In the genomic region with DNA sequence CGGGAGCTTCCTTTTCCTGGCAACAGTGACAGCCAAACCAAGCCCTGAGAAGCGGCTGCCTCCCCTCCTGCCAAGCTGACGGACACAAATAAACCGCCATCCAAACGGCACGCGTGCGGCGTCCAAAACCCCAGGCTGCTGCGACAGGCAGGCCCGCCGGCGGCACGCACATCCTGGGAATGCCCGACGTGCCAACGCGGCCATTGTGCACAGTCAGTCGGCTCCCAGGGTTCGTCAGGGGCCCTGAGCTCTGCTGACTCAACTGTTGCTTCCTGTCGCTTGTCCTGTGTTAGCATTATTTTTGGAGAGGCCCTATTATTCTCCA, we compare ENCODE assay signal across 12 cellular contexts. TPM values are rescaled to one million over a fixed set of nuclear protein-coding genes. Genes with fewer than 3 reads are reported as not detected.
DNase-seq lines count a peak whose midpoint lies in the region; ATAC-seq and TF ChIP-seq lines count a peak whose summit lies in the region.
"Had no signal": no experiment of that assay in that cellular context is flagged by ENCODE, and none has a peak within 500 bp of the region (broad histone marks: within the 10 kb centered on the region; RNA-seq: fewer than 3 reads in every experiment).

No MANE protein-coding gene starts in this region.

- H3K4me1 ChIP-seq in SK-N-SH (ENCODE audit: control insufficient read depth in 1 of 2, insufficient read depth in 2 of 2, low read depth in 1 of 2, low read length in 1 of 2) (peaks cover 5 to 49% of the 10 kb centered on the region in 2 experiments; a peak in 3 of 4 replicates), esophagus squamous epithelium (peaks cover 37 to 98% (median 76%) of the 10 kb centered on the region in 3 donors), vagina (peaks cover 82% of the 10 kb centered on the region)

- CTCF ChIA-PET in SK-N-SH (lab: Yijun Ruan, JAX): no interaction called here

- no peak overlapping the region for H3K27ac Mint-ChIP-seq in neural crest cell (ENCODE audit: unreplicated experiment)
- H3K27ac Mint-ChIP-seq in immature natural killer cell: no peak overlapping the region
- H3K27ac Mint-ChIP-seq: activated T-helper 17 cell treated with anti-CD3 and anti-CD28 coated beads, Interleukin-2, amount 50 U/mL, for 72 hours had no signal

- H3K27ac ChIP-seq in SK-N-SH (ENCODE audit: low read depth in 2 of 2, low read length in 1 of 2): peak overlapping the region in 1 of 2 experiments; percentile 72; a peak in 1 of 4 replicates
- H3K27ac ChIP-seq in esophagus squamous epithelium: peak overlapping the region; percentile 83 to 100 (median 98)
- H3K27ac ChIP-seq in vagina: peak overlapping the region; percentile 97

- H3K27me3 Mint-ChIP-seq in neural crest cell (ENCODE audit: low read depth): no peaks in the 10 kb centered on the region
- peaks cover 2 to 11% (median 4%) of the 10 kb centered on the region in 3 donors for H3K27me3 Mint-ChIP-seq in immature natural killer cell (ENCODE audit: low read depth in 3 of 3)

- TF ChIP-seq CTCF in SK-N-SH (IDR thresholded peaks at IDR 0.05) (no peak), esophagus squamous epithelium (IDR thresholded peaks at IDR 0.05) (no peak), neural crest cell (conservative IDR thresholded peaks at IDR 0.05) (no peak), vagina (IDR thresholded peaks at IDR 0.05) (no peak)

- H3K4me1 Mint-ChIP-seq in neural crest cell: peaks cover 82% of the 10 kb centered on the region
- H3K4me1 Mint-ChIP-seq in immature natural killer cell: peaks cover 7 to 13% of the 10 kb centered on the region in 2 donors

- H3K4me3 Mint-ChIP-seq in neural crest cell: peak overlapping the region; percentile 75
- no peak overlapping the region for H3K4me3 Mint-ChIP-seq in immature natural killer cell
- H3K4me3 Mint-ChIP-seq: activated T-helper 17 cell treated with anti-CD3 and anti-CD28 coated beads, Interleukin-2, amount 50 U/mL, for 72 hours; H9 had no signal

- H3F3A ChIP-seq in SK-N-SH (replicated peaks; ENCODE audit: insufficient read depth): peaks cover 12% of the 10 kb centered on the region

- H3K79me2 ChIP-seq in SK-N-SH (ENCODE audit: insufficient read depth): peaks cover 100% of the 10 kb centered on the region

- POLR2A ChIA-PET in SK-N-SH (lab: Yijun Ruan, JAX): no interaction called here

- no peaks in the 10 kb centered on the region for H3K9me3 ChIP-seq in SK-N-SH
- no peaks in the 10 kb centered on the region for H3K9me3 ChIP-seq in esophagus squamous epithelium
- no peaks in the 10 kb centered on the region for H3K9me3 ChIP-seq in vagina
- H3K9me3 ChIP-seq: left lung had no signal

- H4K20me1 ChIP-seq in SK-N-SH (ENCODE audit: insufficient read depth): peaks cover 71% of the 10 kb centered on the region

- 94% methylated on average over 7 of the region's 21 CpGs for WGBS in SK-N-SH (ENCODE audit: low lambda C conversion rate)
- WGBS in esophagus squamous epithelium, 2 donors: 15 to 59% methylated on average over 6 to 18 of the region's 21 CpGs

- H3K36me3 ChIP-seq in SK-N-SH (replicated peaks in 1 of 2; ENCODE audit: control insufficient read depth in 1 of 2, insufficient read depth in 2 of 2, low read length in 1 of 2): peaks cover 9 to 61% of the 10 kb centered on the region in 2 experiments
- peaks cover 4 to 60% (median 11%) of the 10 kb centered on the region in 3 donors for H3K36me3 ChIP-seq in esophagus squamous epithelium
- H3K36me3 ChIP-seq in vagina: peaks cover 0 to 23% of the 10 kb centered on the region in 2 donors

- no peak for TF ChIP-seq RAD21 in SK-N-SH (IDR thresholded peaks at IDR 0.05; ENCODE audit: low read length)

- no peaks in the 10 kb centered on the region for H3K9me2 ChIP-seq in SK-N-SH

- H3K9me3 Mint-ChIP-seq in neural crest cell (no peaks in the 10 kb centered on the region), immature natural killer cell (no peaks in the 10 kb centered on the region)
- H3K9me3 Mint-ChIP-seq: activated T-helper 17 cell treated with anti-CD3 and anti-CD28 coated beads, Interleukin-2, amount 50 U/mL, for 72 hours; H9 had no signal

- DNase-seq in SK-N-SH: no peak
- no peak for DNase-seq in esophagus squamous epithelium (lab: John Stamatoyannopoulos, UW)
- no peak for DNase-seq in neural crest cell (ENCODE audit: low read depth, low spot score)
- no peak for DNase-seq in vagina (ENCODE audit: extremely low spot score in 2 of 2)
- no peak for DNase-seq in immature natural killer cell
- DNase-seq in activated naive CD4-positive, alpha-beta T cell treated with Interleukin-2 at 50 U/mL for 16 hours: no peak
- DNase-seq in mucosa of gallbladder (ENCODE audit: low spot score): no peak
- DNase-seq: GDM1 had no signal

- TF ChIP-seq EP300 in SK-N-SH (IDR thresholded peaks at IDR 0.05; ENCODE audit: borderline replicate concordance in 1 of 2, low read depth in 1 of 2, low read length in 1 of 2): no peak

- H3K36me3 Mint-ChIP-seq in neural crest cell (ENCODE audit: low read depth) (peaks cover 20% of the 10 kb centered on the region), immature natural killer cell (no peaks in the 10 kb centered on the region)

- H3K4me3 ChIP-seq in SK-N-SH (ENCODE audit: low read depth in 2 of 2, low read length in 1 of 2): no peak overlapping the region
- peak overlapping the region; percentile 3 to 94 (median 74) for H3K4me3 ChIP-seq in esophagus squamous epithelium
- peak overlapping the region; percentile 4 to 91 for H3K4me3 ChIP-seq in vagina
- H3K4me3 ChIP-seq: left lung had no signal

- peak overlapping the region; percentile 22; the same call in 1 of the 2 replicates for H3K4me2 ChIP-seq in SK-N-SH

- TF ChIP-seq POLR2A in esophagus squamous epithelium (IDR thresholded peaks at IDR 0.05): no peak
- no peak for TF ChIP-seq POLR2A in vagina (IDR thresholded peaks at IDR 0.05)

- H2AFZ ChIP-seq in SK-N-SH (ENCODE audit: low read depth): no peak overlapping the region

- H3K27me3 ChIP-seq in SK-N-SH (ENCODE audit: insufficient read depth) (no peaks in the 10 kb centered on the region), esophagus squamous epithelium (no peaks in the 10 kb centered on the region), vagina (no peaks in the 10 kb centered on the region)
- H3K27me3 ChIP-seq: left lung had no signal

- no peak overlapping the region for H3K9ac ChIP-seq in SK-N-SH

- intact Hi-C loops in esophagus squamous epithelium (cut with DNase I) (loop anchor here (10.0 kb wide), 2 partner anchors 72 to 112 kb away; no protein-coding TSS in a partner anchor), vagina (cut with DNase I) (no loop called here)

- ATAC-seq in SK-N-SH treated with all-trans-retinoic acid at 6 μM for 48 hours: no peak
- ATAC-seq: activated T-helper 17 cell treated with anti-CD3 and anti-CD28 coated beads, Interleukin-2, amount 50 U/mL, for 72 hours; left lung had no signal

TF ChIP-seq in SK-N-SH, 30 proteins besides CTCF, POLR2A, EP300 and RAD21 (continues in another document):
- TF ChIP-seq MXI1 (IDR thresholded peaks at IDR 0.05; ENCODE audit: low read depth, low read length): no peak
- no peak for TF ChIP-seq RCOR1 (IDR thresholded peaks at IDR 0.05; ENCODE audit: low read length)
- no peak for TF ChIP-seq FOSL2 (IDR thresholded peaks at IDR 0.05; ENCODE audit: borderline replicate concordance, low read depth)
- no peak for TF ChIP-seq CHD2 (IDR thresholded peaks at IDR 0.05; ENCODE audit: low read length, partially characterized antibody)
- TF ChIP-seq SMC3 (IDR thresholded peaks at IDR 0.05; ENCODE audit: low read depth, low read length): no peak
- no peak for TF ChIP-seq RXRA (IDR thresholded peaks at IDR 0.05; ENCODE audit: borderline replicate concordance, low read depth)
- TF ChIP-seq MEF2A (IDR thresholded peaks at IDR 0.05; ENCODE audit: borderline replicate concordance, low read depth): no peak
- TF ChIP-seq FOXJ3 (CRISPR knock-in tag; IDR thresholded peaks at IDR 0.05): no peak
- TF ChIP-seq, protein P1, sequence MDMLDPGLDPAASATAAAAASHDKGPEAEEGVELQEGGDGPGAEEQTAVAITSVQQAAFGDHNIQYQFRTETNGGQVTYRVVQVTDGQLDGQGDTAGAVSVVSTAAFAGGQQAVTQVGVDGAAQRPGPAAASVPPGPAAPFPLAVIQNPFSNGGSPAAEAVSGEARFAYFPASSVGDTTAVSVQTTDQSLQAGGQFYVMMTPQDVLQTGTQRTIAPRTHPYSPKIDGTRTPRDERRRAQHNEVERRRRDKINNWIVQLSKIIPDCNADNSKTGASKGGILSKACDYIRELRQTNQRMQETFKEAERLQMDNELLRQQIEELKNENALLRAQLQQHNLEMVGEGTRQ (IDR thresholded peaks at IDR 0.05; ENCODE audit: borderline replicate concordance, low read depth, low read length): no peak
- no peak for TF ChIP-seq FOXM1 (IDR thresholded peaks at IDR 0.05; ENCODE audit: low read depth)

TF ChIP-seq in SK-N-SH treated with all-trans-retinoic acid at 6 μM for 48 hours, 23 proteins besides CTCF, POLR2A, EP300 and RAD21:
- TF ChIP-seq ZNF8 (CRISPR knock-in tag; IDR thresholded peaks at IDR 0.05): no peak
- TF ChIP-seq, protein P2, sequence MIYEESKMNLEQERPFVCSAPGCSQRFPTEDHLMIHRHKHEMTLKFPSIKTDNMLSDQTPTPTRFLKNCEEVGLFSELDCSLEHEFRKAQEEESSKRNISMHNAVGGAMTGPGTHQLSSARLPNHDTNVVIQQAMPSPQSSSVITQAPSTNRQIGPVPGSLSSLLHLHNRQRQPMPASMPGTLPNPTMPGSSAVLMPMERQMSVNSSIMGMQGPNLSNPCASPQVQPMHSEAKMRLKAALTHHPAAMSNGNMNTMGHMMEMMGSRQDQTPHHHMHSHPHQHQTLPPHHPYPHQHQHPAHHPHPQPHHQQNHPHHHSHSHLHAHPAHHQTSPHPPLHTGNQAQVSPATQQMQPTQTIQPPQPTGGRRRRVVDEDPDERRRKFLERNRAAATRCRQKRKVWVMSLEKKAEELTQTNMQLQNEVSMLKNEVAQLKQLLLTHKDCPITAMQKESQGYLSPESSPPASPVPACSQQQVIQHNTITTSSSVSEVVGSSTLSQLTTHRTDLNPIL (CRISPR knock-in tag; IDR thresholded peaks at IDR 0.05; ENCODE audit: low read depth): no peak
- TF ChIP-seq CSDC2 (CRISPR knock-in tag; IDR thresholded peaks at IDR 0.05): no peak

RNA-seq across cellular contexts. Expression of a gene that starts 6.8 kb away (rescaled TPM):
- polyA plus RNA-seq in SK-N-SH (2012; rRNA removed): 6.0 and 7.7 TPM in 2 replicates
- polyA plus RNA-seq in SK-N-SH (2012; cell fraction: cytosol; rRNA removed): 3.7 TPM in 2 replicates
- polyA plus RNA-seq in SK-N-SH (2012; cell fraction: nucleus; rRNA removed): 27.9 and 48.5 TPM in 2 replicates
- total RNA-seq in esophagus squamous epithelium: 100 to 1,000 TPM in 3 of 4 donors, 10 to 100 TPM in 1; 89.6 to 182 (median 123) TPM
- 67.7 and 70.3 TPM in 2 replicates for total RNA-seq in neural crest cell
- 185 TPM for total RNA-seq in vagina
- polyA plus RNA-seq in immature natural killer cell: 1 to 10 TPM in 1 of 3 donors, under 1 TPM in 1, not detected in 1; 0.45 to 1.3 TPM
- total RNA-seq in mucosa of gallbladder: 36.8 TPM

Comparison
In these comparisons a context has a peak if more than half of its experiments do, and no peak if none do; other contexts are left out.
1. H3K4me3 ChIP-seq: peak in esophagus squamous epithelium (4 of 4) and vagina (2 of 2); none in SK-N-SH (0 of 2).